1 cellular context compared by ENCODE assay signal in genomic region chr9:14314929-14315753, GRCh38.
TF ChIP-seq lines count a peak whose summit lies in the region.

No MANE protein-coding gene starts in this region.

TF ChIP-seq in HEK293, 187 proteins besides CTCF, POLR2A, EP300 and RAD21 (continued from another document and continues in another):
- TF ChIP-seq ATF2 (tag by site-specific recombination; IDR thresholded peaks at IDR 0.05; ENCODE audit: low read depth) (no peak), ZNF341 (tag by site-specific recombination; IDR thresholded peaks at IDR 0.05; ENCODE audit: low read depth) (peak; percentile 9; the same call in 1 of the 2 replicates), ZNF785 (tag by site-specific recombination; IDR thresholded peaks at IDR 0.05) (no peak), ZNF596 (tag by site-specific recombination; IDR thresholded peaks at IDR 0.05) (peak; percentile 91), PATZ1 (tag by site-specific recombination; IDR thresholded peaks at IDR 0.05) (peak; percentile 68; the same call in 1 of the 2 replicates), HOXD13 (CRISPR knock-in tag; IDR thresholded peaks at IDR 0.05; ENCODE audit: borderline replicate concordance) (peak; percentile 4; the same call in 1 of the 2 replicates), WT1 (tag by site-specific recombination; IDR thresholded peaks at IDR 0.05) (0 out of 2 replicates have a peak, but pooled peaks have one; percentile 2), ZBTB11 (tag by site-specific recombination; conservative IDR thresholded peaks at IDR 0.05; ENCODE audit: low read depth) (no peak; the same call in 1 of the 2 replicates), ZNF350 (tag by site-specific recombination; IDR thresholded peaks at IDR 0.05) (no peak), GLI2 (tag by site-specific recombination; IDR thresholded peaks at IDR 0.05; ENCODE audit: borderline replicate concordance, low read depth) (no peak), PRDM10 (tag by site-specific recombination; IDR thresholded peaks at IDR 0.05) (no peak), ZNF266 (tag by site-specific recombination; IDR thresholded peaks at IDR 0.05; ENCODE audit: low read depth) (no peak), ZNF518A (tag by site-specific recombination; conservative IDR thresholded peaks at IDR 0.05; ENCODE audit: low read depth) (no peak), ZNF366 (tag by site-specific recombination; conservative IDR thresholded peaks at IDR 0.05) (no peak), SETDB1 (IDR thresholded peaks at IDR 0.05; ENCODE audit: insufficient read length, low read length) (no peak), KLF16 (tag by site-specific recombination; IDR thresholded peaks at IDR 0.05) (no peak), ZNF157 (tag by site-specific recombination; IDR thresholded peaks at IDR 0.05) (no peak), ZNF558 (tag by site-specific recombination; IDR thresholded peaks at IDR 0.05) (no peak), ZNF138 (tag by site-specific recombination; IDR thresholded peaks at IDR 0.05; ENCODE audit: borderline replicate concordance) (no peak), GLIS2 (tag by site-specific recombination; IDR thresholded peaks at IDR 0.05) (peak; percentile 58), PRDM1 (tag by site-specific recombination; IDR thresholded peaks at IDR 0.05) (no peak), ZNF2 (tag by site-specific recombination; IDR thresholded peaks at IDR 0.05) (0 out of 2 replicates have a peak, but pooled peaks have one; percentile 1), ZNF629 (tag by site-specific recombination; IDR thresholded peaks at IDR 0.05) (no peak), ZNF354C (tag by site-specific recombination; IDR thresholded peaks at IDR 0.05; ENCODE audit: borderline replicate concordance, low read depth) (no peak), YY1 (tag by site-specific recombination; IDR thresholded peaks at IDR 0.05) (no peak), ZNF362 (tag by site-specific recombination; IDR thresholded peaks at IDR 0.05) (no peak), ZNF624 (tag by site-specific recombination; IDR thresholded peaks at IDR 0.05) (no peak), ZNF621 (tag by site-specific recombination; IDR thresholded peaks at IDR 0.05) (no peak), ZNF302 (tag by site-specific recombination; IDR thresholded peaks at IDR 0.05; ENCODE audit: low read depth) (no peak), OVOL3 (tag by site-specific recombination; IDR thresholded peaks at IDR 0.05) (no peak), ZNF561 (tag by site-specific recombination; IDR thresholded peaks at IDR 0.05; ENCODE audit: borderline replicate concordance) (peak; percentile 27; the same call in 1 of the 2 replicates), PBX3 (CRISPR knock-in tag; IDR thresholded peaks at IDR 0.05) (peak; percentile 42; the same call in 1 of the 2 replicates), ZBTB20 (tag by site-specific recombination; IDR thresholded peaks at IDR 0.05) (peak; percentile 16), TSHZ1 (tag by site-specific recombination; IDR thresholded peaks at IDR 0.05; ENCODE audit: borderline replicate concordance) (no peak), ZXDB (tag by site-specific recombination; IDR thresholded peaks at IDR 0.05) (no peak), ZNF529 (tag by site-specific recombination; IDR thresholded peaks at IDR 0.05; ENCODE audit: insufficient replicate concordance) (no peak), ZNF544 (tag by site-specific recombination; IDR thresholded peaks at IDR 0.05) (no peak), ZNF433 (tag by site-specific recombination; IDR thresholded peaks at IDR 0.05; ENCODE audit: low read depth) (no peak)
